9 cellular contexts compared by ENCODE assay signal in genomic region chr3:179450901-179451334, GRCh38. TPM values are rescaled to one million over a fixed set of nuclear protein-coding genes. Genes with fewer than 3 reads are reported as not detected.
DNase-seq lines count a peak whose midpoint lies in the region; FAIRE-seq and TF ChIP-seq lines count a peak whose summit lies in the region.
"Had no signal": no experiment of that assay in that cellular context is flagged by ENCODE, and none has a peak within 500 bp of the region (broad histone marks: within the 10 kb centered on the region; RNA-seq: fewer than 3 reads in every experiment).

No MANE protein-coding gene starts in this region.

- peak overlapping the region; percentile 95 for H3K4me2 ChIP-seq in skeletal muscle satellite cell (ENCODE audit: low read length)

- peak; percentile 62 for FAIRE-seq in H54 (lab: Jason Lieb, UNC)
- FAIRE-seq: A204.1 had no signal

- H3K27me3 ChIP-seq in iPS-15b (ENCODE audit: control insufficient read depth, insufficient read depth, low read length) (peaks cover 21% of the 10 kb centered on the region), skeletal muscle satellite cell (ENCODE audit: control insufficient read depth, insufficient read depth, low read length) (no peaks in the 10 kb centered on the region)

- in situ Hi-C loops in astrocyte of the cerebellum (cut with HindIII; ENCODE audit: low sequenced_read_pairs) = no loop called here

- H3K9ac ChIP-seq in iPS-15b (ENCODE audit: low read depth, low read length) (peak overlapping the region; percentile 48), skeletal muscle satellite cell (ENCODE audit: low read depth, low read length) (peak overlapping the region; percentile 92)

- TF ChIP-seq POLR2A in H54 (IDR thresholded peaks at IDR 0.05; ENCODE audit: low read depth, low read length) = no peak

- H3K4me1 ChIP-seq in iPS-15b (ENCODE audit: control insufficient read depth, insufficient read depth, low read length) = peaks cover 14% of the 10 kb centered on the region
- peaks cover 19% of the 10 kb centered on the region for H3K4me1 ChIP-seq in skeletal muscle satellite cell (ENCODE audit: control insufficient read depth, insufficient read depth, low read length)

- H3K9me3 ChIP-seq in iPS-15b (ENCODE audit: control insufficient read depth, insufficient read depth, low read length) (no peaks in the 10 kb centered on the region), skeletal muscle satellite cell (replicated peaks; ENCODE audit: low read length) (no peaks in the 10 kb centered on the region)

- H3K36me3 ChIP-seq in iPS-15b (ENCODE audit: control insufficient read depth, insufficient read depth, low read length) = no peaks in the 10 kb centered on the region
- peaks cover 3% of the 10 kb centered on the region for H3K36me3 ChIP-seq in skeletal muscle satellite cell (ENCODE audit: insufficient read depth, low read length)

- TF ChIP-seq CTCF in LNCaP clone FGC (IDR thresholded peaks at IDR 0.05; ENCODE audit: control insufficient read depth, extremely low read depth, insufficient read depth) (no peak), astrocyte of the cerebellum (IDR thresholded peaks at IDR 0.05; ENCODE audit: low read depth, low read length, missing control alignments) (no peak)

- peak overlapping the region; percentile 58 for H3K4me3 ChIP-seq in LNCaP clone FGC (ENCODE audit: low read depth, low read length)
- peak overlapping the region; percentile 89 for H3K4me3 ChIP-seq in astrocyte of the cerebellum (ENCODE audit: low read depth, low read length)
- H3K4me3 ChIP-seq in iPS-15b (ENCODE audit: low read depth, low read length) = peak overlapping the region; percentile 66
- H3K4me3 ChIP-seq in skeletal muscle satellite cell (ENCODE audit: low read length) = peak overlapping the region; percentile 89

- DNase-seq in NCI-H1105 treated with DMSO at 0.1 percent for 48 hours (lab: John Stamatoyannopoulos, UW) (peak; percentile 26), NCI-H1105 (lab: John Stamatoyannopoulos, UW) (no peak), H54 (ENCODE audit: insufficient read length, low spot score) (no peak), LNCaP clone FGC (ENCODE audit: low read depth) (no peak), astrocyte of the cerebellum (ENCODE audit: low read depth) (no peak), NCI-H2081 treated with DMSO at 0.1 percent for 48 hours (lab: John Stamatoyannopoulos, UW) (no peak)

RNA-seq across cellular contexts. Expression of gene GNB4, which starts 0.4 kb away (rescaled TPM):
- 62.5 and 66.7 TPM in 2 replicates for total RNA-seq in skeletal muscle satellite cell (2012; rRNA removed)
